In genomic region chr12:114680498-114681148, GRCh38 we compare ENCODE assay signal across 8 cellular contexts. TPM values are rescaled to one million over a fixed set of nuclear protein-coding genes. Genes with fewer than 3 reads are reported as not detected.
A peak's percentile ranks its signal among the peaks of the same experiment; 100 is the strongest.
DNase-seq lines count a peak whose midpoint lies in the region; ATAC-seq and TF ChIP-seq lines count a peak whose summit lies in the region.

No MANE protein-coding gene starts in this region.

- H3K36me3 Mint-ChIP-seq in nephron (ENCODE audit: low read depth), result peaks cover 60% of the 10 kb centered on the region
- peaks cover 13% of the 10 kb centered on the region for H3K36me3 Mint-ChIP-seq in activated T-helper 17 cell treated with anti-CD3 and anti-CD28 coated beads, Interleukin-2, amount 50 U/mL, for 72 hours (ENCODE audit: low read depth)

- peak overlapping the region; percentile 96 for H3K27ac ChIP-seq in left ventricle myocardium inferior (replicated peaks)
- H3K27ac ChIP-seq in esophagus squamous epithelium, result peak overlapping the region in 2 of 4 donors; percentile 92 to 94
- peak overlapping the region; percentile 99 for H3K27ac ChIP-seq in vagina

- H3K9me3 ChIP-seq in left ventricle myocardium inferior (replicated peaks) (no peaks in the 10 kb centered on the region), esophagus squamous epithelium (no peaks in the 10 kb centered on the region), vagina (no peaks in the 10 kb centered on the region)

- H3K27me3 Mint-ChIP-seq in nephron (ENCODE audit: low read depth), result peaks cover 91% of the 10 kb centered on the region
- peaks cover 75% of the 10 kb centered on the region for H3K27me3 Mint-ChIP-seq in activated T-helper 17 cell treated with anti-CD3 and anti-CD28 coated beads, Interleukin-2, amount 50 U/mL, for 72 hours

- no peaks in the 10 kb centered on the region for H3K9me3 Mint-ChIP-seq in nephron
- no peaks in the 10 kb centered on the region for H3K9me3 Mint-ChIP-seq in activated T-helper 17 cell treated with anti-CD3 and anti-CD28 coated beads, Interleukin-2, amount 50 U/mL, for 72 hours

- H3K4me1 ChIP-seq in left ventricle myocardium inferior, result peaks cover 80% of the 10 kb centered on the region
- H3K4me1 ChIP-seq in esophagus squamous epithelium, result peaks cover 4 to 57% (median 11%) of the 10 kb centered on the region in 3 donors
- peaks cover 36% of the 10 kb centered on the region for H3K4me1 ChIP-seq in vagina

- peak overlapping the region; percentile 97 to 98 (median 97) for H3K27ac Mint-ChIP-seq in nephron
- H3K27ac Mint-ChIP-seq in activated T-helper 17 cell treated with anti-CD3 and anti-CD28 coated beads, Interleukin-2, amount 50 U/mL, for 72 hours, result no peak overlapping the region

- H3K27me3 ChIP-seq in left ventricle myocardium inferior (ENCODE audit: low read depth) (peaks cover 8% of the 10 kb centered on the region), esophagus squamous epithelium (peaks cover 0 to 67% (median 0%) of the 10 kb centered on the region in 4 donors), vagina (no peaks in the 10 kb centered on the region)

- TF ChIP-seq POLR2A in esophagus squamous epithelium (IDR thresholded peaks at IDR 0.05) (no peak), vagina (IDR thresholded peaks at IDR 0.05) (no peak)

- H3K4me3 Mint-ChIP-seq in nephron, result peak overlapping the region; percentile 91 to 98 (median 96)
- no peak overlapping the region for H3K4me3 Mint-ChIP-seq in activated T-helper 17 cell treated with anti-CD3 and anti-CD28 coated beads, Interleukin-2, amount 50 U/mL, for 72 hours

- no peak for ATAC-seq in left ventricle myocardium superior
- ATAC-seq in activated T-helper 17 cell treated with anti-CD3 and anti-CD28 coated beads, Interleukin-2, amount 50 U/mL, for 72 hours (replicated peaks), result no peak

- peaks cover 42% of the 10 kb centered on the region for H3K36me3 ChIP-seq in left ventricle myocardium inferior
- H3K36me3 ChIP-seq in esophagus squamous epithelium, result peaks cover 0 to 20% (median 0%) of the 10 kb centered on the region in 3 donors
- H3K36me3 ChIP-seq in vagina, result peaks cover 0 to 7% of the 10 kb centered on the region in 2 donors

- no peak for TF ChIP-seq CTCF in left ventricle myocardium inferior (IDR thresholded peaks at IDR 0.05; ENCODE audit: borderline replicate concordance)
- no peak for TF ChIP-seq CTCF in esophagus squamous epithelium (IDR thresholded peaks at IDR 0.05)
- TF ChIP-seq CTCF in nephron (IDR thresholded peaks at IDR 0.05; ENCODE audit: unreplicated experiment in 3 of 3), result no peak
- TF ChIP-seq CTCF in vagina (IDR thresholded peaks at IDR 0.05), result no peak

- 60 to 64% methylated on average over 12 of the region's 12 CpGs for WGBS in esophagus squamous epithelium, 2 donors

- peak overlapping the region; percentile 78 for H3K4me3 ChIP-seq in left ventricle myocardium inferior
- peak overlapping the region in 3 of 4 donors; percentile 55 to 78 (median 70) for H3K4me3 ChIP-seq in esophagus squamous epithelium
- H3K4me3 ChIP-seq in vagina, result peak overlapping the region; percentile 82 to 90

- DNase-seq in left ventricle myocardium inferior (no peak), left ventricle myocardium superior (no peak), esophagus squamous epithelium (lab: John Stamatoyannopoulos, UW) (no peak), vagina (ENCODE audit: extremely low spot score in 2 of 2) (no peak)
- no peak for DNase-seq in stimulated activated CD4-positive, alpha-beta T cell treated with anti-CD3 and anti-CD28 coated beads, Interleukin-4, amount 100 ng/mL, for 24 hours
- DNase-seq in stimulated activated naive CD4-positive, alpha-beta T cell (lab: John Stamatoyannopoulos, UW), result no peak

- intact Hi-C loops in left ventricle myocardium inferior (cut with micrococcal nuclease) (no loop called here), left ventricle myocardium superior (cut with micrococcal nuclease) (no loop called here), esophagus squamous epithelium (cut with DNase I) (no loop called here), vagina (cut with DNase I) (no loop called here)

- peaks cover 56% of the 10 kb centered on the region for H3K4me1 Mint-ChIP-seq in nephron
- peaks cover 9% of the 10 kb centered on the region for H3K4me1 Mint-ChIP-seq in activated T-helper 17 cell treated with anti-CD3 and anti-CD28 coated beads, Interleukin-2, amount 50 U/mL, for 72 hours

RNA-seq across cellular contexts. Expression of gene TBX3, which starts 3.4 kb away (rescaled TPM):
- 27.2 TPM for total RNA-seq in left ventricle myocardium inferior
- 16.3 TPM for total RNA-seq in left ventricle myocardium superior
- total RNA-seq in esophagus squamous epithelium, result 1 to 10 TPM; 2.0 to 2.5 (median 2.4) TPM
- 57.0 TPM for total RNA-seq in vagina
- not detected for total RNA-seq in activated T-helper 17 cell treated with anti-CD3 and anti-CD28 coated beads, Interleukin-2, amount 50 U/mL, for 72 hours
